In genomic region chr18:3340015-3340681, GRCh38 we compare ENCODE assay signal across 15 cellular contexts.
A peak's percentile ranks its signal among the peaks of the same experiment; 100 is the strongest.
DNase-seq lines count a peak whose midpoint lies in the region; ATAC-seq and TF ChIP-seq lines count a peak whose summit lies in the region.
"Had no signal": no experiment of that assay in that cellular context is flagged by ENCODE, and none has a peak within 500 bp of the region (broad histone marks: within the 10 kb centered on the region; RNA-seq: fewer than 3 reads in every experiment).

No MANE protein-coding gene starts in this region.

- H3K36me3 Mint-ChIP-seq in activated naive CD8-positive, alpha-beta T cell treated with anti-CD3 and anti-CD28 coated beads, Interleukin-2, amount 50 U/mL, for 24 hours (ENCODE audit: low read depth): no peaks in the 10 kb centered on the region
- no peaks in the 10 kb centered on the region for H3K36me3 Mint-ChIP-seq in activated naive CD8-positive, alpha-beta T cell treated with anti-CD3 and anti-CD28 coated beads for 36 hours
- H3K36me3 Mint-ChIP-seq in progenitor cell of endocrine pancreas (ENCODE audit: insufficient read depth): no peaks in the 10 kb centered on the region

- peaks cover 14% of the 10 kb centered on the region for H3K4me1 Mint-ChIP-seq in activated naive CD8-positive, alpha-beta T cell treated with anti-CD3 and anti-CD28 coated beads, Interleukin-2, amount 50 U/mL, for 24 hours
- peaks cover 7% of the 10 kb centered on the region for H3K4me1 Mint-ChIP-seq in activated naive CD8-positive, alpha-beta T cell treated with anti-CD3 and anti-CD28 coated beads for 36 hours
- H3K4me1 Mint-ChIP-seq in progenitor cell of endocrine pancreas (ENCODE audit: low read depth): peaks cover 1% of the 10 kb centered on the region

- no peaks in the 10 kb centered on the region for H3K27me3 Mint-ChIP-seq in activated naive CD8-positive, alpha-beta T cell treated with anti-CD3 and anti-CD28 coated beads, Interleukin-2, amount 50 U/mL, for 24 hours
- H3K27me3 Mint-ChIP-seq in activated naive CD8-positive, alpha-beta T cell treated with anti-CD3 and anti-CD28 coated beads for 36 hours: no peaks in the 10 kb centered on the region
- no peaks in the 10 kb centered on the region for H3K27me3 Mint-ChIP-seq in progenitor cell of endocrine pancreas

- no peak overlapping the region for H3K4me3 Mint-ChIP-seq in activated naive CD8-positive, alpha-beta T cell treated with anti-CD3 and anti-CD28 coated beads, Interleukin-2, amount 50 U/mL, for 24 hours
- no peak overlapping the region for H3K4me3 Mint-ChIP-seq in activated naive CD8-positive, alpha-beta T cell treated with anti-CD3 and anti-CD28 coated beads for 36 hours
- no peak overlapping the region for H3K4me3 Mint-ChIP-seq in progenitor cell of endocrine pancreas (ENCODE audit: low read depth)

- peak overlapping the region; percentile 38 for H2AFZ ChIP-seq in OCI-LY7 (ENCODE audit: low read length)

- H3K36me3 ChIP-seq in OCI-LY7 (ENCODE audit: insufficient read depth, low read length): no peaks in the 10 kb centered on the region
- H3K36me3 ChIP-seq: prostate gland, stomach, WERI-Rb-1 had no signal

- no peaks in the 10 kb centered on the region for H3K9me3 Mint-ChIP-seq in activated naive CD8-positive, alpha-beta T cell treated with anti-CD3 and anti-CD28 coated beads, Interleukin-2, amount 50 U/mL, for 24 hours
- no peaks in the 10 kb centered on the region for H3K9me3 Mint-ChIP-seq in activated naive CD8-positive, alpha-beta T cell treated with anti-CD3 and anti-CD28 coated beads for 36 hours
- peaks cover 3% of the 10 kb centered on the region for H3K9me3 Mint-ChIP-seq in progenitor cell of endocrine pancreas (ENCODE audit: low read depth)

- peak overlapping the region; percentile 1 for H3K27ac Mint-ChIP-seq in activated naive CD8-positive, alpha-beta T cell treated with anti-CD3 and anti-CD28 coated beads, Interleukin-2, amount 50 U/mL, for 24 hours
- H3K27ac Mint-ChIP-seq in activated naive CD8-positive, alpha-beta T cell treated with anti-CD3 and anti-CD28 coated beads for 36 hours: no peak overlapping the region
- no peak overlapping the region for H3K27ac Mint-ChIP-seq in progenitor cell of endocrine pancreas

- no peak overlapping the region for H3K4me2 ChIP-seq in OCI-LY7 (ENCODE audit: low read length)

- H3K9me3 ChIP-seq in OCI-LY7 (ENCODE audit: low read length): no peaks in the 10 kb centered on the region
- H3K9me3 ChIP-seq: prostate gland had no signal

- intact Hi-C loops in OCI-LY7 (cut with micrococcal nuclease; ENCODE audit: unreplicated experiment): no loop called here

- no peak for DNase-seq in activated naive CD8-positive, alpha-beta T cell treated with anti-CD3 and anti-CD28 coated beads, Interleukin-2, amount 50 U/mL, for 24 hours
- DNase-seq in activated naive CD8-positive, alpha-beta T cell treated with anti-CD3 and anti-CD28 coated beads for 36 hours: no peak
- DNase-seq in OCI-LY7 (ENCODE audit: low spot score) (no peak), dermis blood vessel endothelial cell (peak; percentile 9), progenitor cell of endocrine pancreas (ENCODE audit: low spot score, unreplicated experiment) (no peak)
- DNase-seq in stimulated activated naive CD8-positive, alpha-beta T cell treated with anti-CD3 and anti-CD28 coated beads, Interleukin-15, Interleukin-2, amounts not matched to agents 100 U/mL and 50 U/mL, for 24 hours: no peak
- DNase-seq in effector CD4-positive, alpha-beta T cell: no peak
- DNase-seq: activated effector memory CD4-positive, alpha-beta T cell treated with anti-CD3 and anti-CD28 coated beads, Interleukin-2, amount 50 U/mL, for 16 hours; caudate nucleus; NCI-H1048; stimulated activated CD4-positive, alpha-beta T cell treated with anti-CD3 and anti-CD28 coated beads, Interleukin-4, amount 100 ng/mL, for 1 hour; stomach; WERI-Rb-1 had no signal

- H3K4me3 ChIP-seq in OCI-LY7 (ENCODE audit: low read depth, low read length, poor library complexity, severe bottlenecking): no peak overlapping the region
- H3K4me3 ChIP-seq: prostate gland, stomach had no signal

- CTCF ChIA-PET in OCI-LY7 (lab: Charles Lee; ENCODE audit: unreplicated experiment): no interaction called here

- H3K27ac ChIP-seq in OCI-LY7 (ENCODE audit: low read depth, low read length, poor library complexity, severe bottlenecking): no peak overlapping the region
- H3K27ac ChIP-seq: prostate gland, stomach, WERI-Rb-1 had no signal

- TF ChIP-seq CTCF in OCI-LY7 (conservative IDR thresholded peaks at IDR 0.05; ENCODE audit: low read length): no peak
- TF ChIP-seq CTCF in progenitor cell of endocrine pancreas (IDR thresholded peaks at IDR 0.05; ENCODE audit: unreplicated experiment): no peak

- H3K79me2 ChIP-seq in OCI-LY7 (ENCODE audit: insufficient read depth, low read depth, low read length): no peaks in the 10 kb centered on the region

- POLR2A ChIA-PET in OCI-LY7 (lab: Charles Lee): no interaction called here

- BruUV-seq in OCI-LY7 (replicated peaks; lab: Mats Ljungman, UMichigan): no TSS peak

- no peaks in the 10 kb centered on the region for H3K9me2 ChIP-seq in OCI-LY7 (ENCODE audit: insufficient read depth, low read length)

- no peaks in the 10 kb centered on the region for H3K4me1 ChIP-seq in OCI-LY7 (ENCODE audit: insufficient read depth, low read length, poor library complexity, severe bottlenecking)
- H3K4me1 ChIP-seq: prostate gland, stomach had no signal

- no peaks in the 10 kb centered on the region for H4K20me1 ChIP-seq in OCI-LY7 (ENCODE audit: insufficient read depth, low read length)

- ATAC-seq in activated naive CD8-positive, alpha-beta T cell treated with anti-CD3 and anti-CD28 coated beads, Interleukin-2, amount 50 U/mL, for 24 hours: peak; percentile 97
- peak; percentile 87 for ATAC-seq in stimulated activated naive CD8-positive, alpha-beta T cell treated with anti-CD3 and anti-CD28 coated beads, Interleukin-15, Interleukin-2, amounts not matched to agents 100 U/mL and 50 U/mL, for 24 hours
- no peak for ATAC-seq in GM19463 (IDR thresholded peaks at IDR 0.05; ENCODE audit: unreplicated experiment)
